Comparison of ENCODE assay signal across 13 cellular contexts in the genomic region with DNA sequence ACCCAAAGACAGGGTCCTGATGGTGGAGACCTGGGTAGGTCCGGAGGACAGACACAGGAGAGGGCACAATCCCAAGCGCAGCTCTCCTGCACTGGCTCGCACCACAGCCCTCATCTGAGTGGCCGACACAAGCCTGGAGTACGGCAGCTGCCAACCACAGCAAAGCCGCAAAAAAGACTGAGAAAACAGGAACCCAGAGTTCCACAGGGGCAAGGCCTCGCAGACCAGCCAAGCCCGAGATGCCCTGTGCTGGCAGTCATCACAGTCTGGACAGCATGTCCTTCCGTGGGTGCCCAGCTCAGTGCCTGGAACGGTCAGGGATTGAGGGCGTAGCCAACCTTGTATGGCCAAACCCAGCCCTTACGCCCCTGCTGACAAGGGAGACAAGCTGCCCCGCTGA. TPM values are rescaled to one million over a fixed set of nuclear protein-coding genes. Genes with fewer than 3 reads are reported as not detected.
DNase-seq lines count a peak whose midpoint lies in the region; ATAC-seq and TF ChIP-seq lines count a peak whose summit lies in the region.
"Had no signal": no experiment of that assay in that cellular context is flagged by ENCODE, and none has a peak within 500 bp of the region (broad histone marks: within the 10 kb centered on the region; RNA-seq: fewer than 3 reads in every experiment).

No MANE protein-coding gene starts in this region.

- POLR2A ChIA-PET in CD8-positive, alpha-beta T cell (lab: Charles Lee): interaction anchor here (2.0 kb wide), 1 partner anchor 10 kb away, joined by 7 read pairs; no protein-coding TSS in a partner anchor

- ATAC-seq in CD8-positive, alpha-beta T cell: peak; percentile 24
- ATAC-seq in omental fat pad (ENCODE audit: low FRiP score): peak; percentile 30

- H3K9me3 ChIP-seq in CD8-positive, alpha-beta T cell (ENCODE audit: low read length): no peaks in the 10 kb centered on the region

- intact Hi-C loops in CD8-positive, alpha-beta T cell (cut with DNase I, micrococcal nuclease): no loop called here
- intact Hi-C loops in head of caudate nucleus (cut with DNase I): no loop called here

- no peaks in the 10 kb centered on the region for H3K27me3 ChIP-seq in CD8-positive, alpha-beta T cell (ENCODE audit: insufficient read depth, low read length)

- peaks cover 70% of the 10 kb centered on the region for H3K36me3 Mint-ChIP-seq in CD8-positive, alpha-beta T cell

- no peak for TF ChIP-seq POLR2A in erythroblast (IDR thresholded peaks at IDR 0.05; ENCODE audit: low read length)

- no peak overlapping the region for H3K27ac ChIP-seq in CD8-positive, alpha-beta T cell (ENCODE audit: low read depth, low read length)

- DNase-seq in CD8-positive, alpha-beta T cell: peak in 1 of 7 experiments; percentile 47
- DNase-seq in NOMO-1 treated with DMSO at 0.1 percent for 48 hours (lab: John Stamatoyannopoulos, UW; ENCODE audit: unreplicated experiment): peak; percentile 61
- peak in 25 of 42 donors; percentile 7 to 69 (median 48) for DNase-seq in head of caudate nucleus
- DNase-seq in omental fat pad (ENCODE audit: low spot score): no peak
- DNase-seq in foreskin fibroblast: no peak
- DNase-seq in NCI-H146 (lab: John Stamatoyannopoulos, UW): no peak
- DNase-seq in AG08396 (ENCODE audit: low spot score): no peak
- no peak for DNase-seq in erythroblast (lab: John Stamatoyannopoulos, UW)
- DNase-seq: activated CD4-positive, alpha-beta T cell treated with anti-CD3 and anti-CD28 coated beads, Interleukin-2, amount 50 U/mL, for 4 hours; OCI-M1; trophoblast cell had no signal

- no peaks in the 10 kb centered on the region for H3K9me3 Mint-ChIP-seq in CD8-positive, alpha-beta T cell
- H3K9me3 Mint-ChIP-seq: nephron, T-cell had no signal

- H3K27ac Mint-ChIP-seq in CD8-positive, alpha-beta T cell: peak overlapping the region; percentile 82
- H3K27ac Mint-ChIP-seq: nephron had no signal

- TF ChIP-seq CTCF in CD8-positive, alpha-beta T cell (IDR thresholded peaks at IDR 0.05): no peak
- TF ChIP-seq CTCF in omental fat pad (IDR thresholded peaks at IDR 0.05) (no peak), foreskin fibroblast (IDR thresholded peaks at IDR 0.05; ENCODE audit: low read depth, low read length) (no peak)

- H3K36me3 ChIP-seq in CD8-positive, alpha-beta T cell (ENCODE audit: insufficient read depth, low read length): peaks cover 59% of the 10 kb centered on the region

- no peak overlapping the region for H3K4me3 Mint-ChIP-seq in CD8-positive, alpha-beta T cell
- H3K4me3 Mint-ChIP-seq: nephron, T-cell had no signal

- H3K4me1 ChIP-seq in CD8-positive, alpha-beta T cell (ENCODE audit: insufficient read depth, low read length): peaks cover 33% of the 10 kb centered on the region

- CTCF ChIA-PET in CD8-positive, alpha-beta T cell (lab: Charles Lee): interaction anchor here (1.1 kb wide), 1 partner anchor 9 kb away, joined by 3 read pairs; no protein-coding TSS in a partner anchor

- no peaks in the 10 kb centered on the region for H3K27me3 Mint-ChIP-seq in CD8-positive, alpha-beta T cell (ENCODE audit: low read depth)
- H3K27me3 Mint-ChIP-seq: T-cell had no signal

- H3K4me1 Mint-ChIP-seq in CD8-positive, alpha-beta T cell (ENCODE audit: low read depth): peaks cover 42% of the 10 kb centered on the region

- no peak overlapping the region for H3K4me3 ChIP-seq in CD8-positive, alpha-beta T cell (ENCODE audit: low read depth, low read length)
- H3K4me3 ChIP-seq in foreskin fibroblast (ENCODE audit: low read depth in 1 of 2, low read length in 2 of 2): no peak overlapping the region

RNA-seq across cellular contexts. Expression of gene ZBTB48, which starts 11.4 kb away (rescaled TPM):
- 10 to 100 TPM; 31.9 to 35.0 TPM for total RNA-seq in CD8-positive, alpha-beta T cell
- 10 to 100 TPM in 3 of 4 donors, 1 to 10 TPM in 1; 9.9 to 19.2 (median 13.4) TPM for total RNA-seq in omental fat pad

RNA-seq across cellular contexts. Expression of gene KLHL21, which starts 11.4 kb away (rescaled TPM):
- 10 to 100 TPM; 33.3 to 33.4 TPM for total RNA-seq in CD8-positive, alpha-beta T cell
- total RNA-seq in omental fat pad: 10 to 100 TPM; 48.3 to 98.5 (median 57.0) TPM

RNA-seq across cellular contexts. Expression of gene PHF13, which starts 22.3 kb away (rescaled TPM):
- total RNA-seq in CD8-positive, alpha-beta T cell: 1 to 10 TPM; 3.3 to 3.5 TPM
- total RNA-seq in omental fat pad: 10 to 100 TPM in 3 of 4 donors, 1 to 10 TPM in 1; 8.6 to 15.1 (median 14.7) TPM

RNA-seq across cellular contexts. Expression of gene THAP3, which starts 33.4 kb away (rescaled TPM):
- 10 to 100 TPM; 13.9 to 14.4 TPM for total RNA-seq in CD8-positive, alpha-beta T cell
- total RNA-seq in omental fat pad: 10 to 100 TPM; 11.6 to 35.0 (median 23.2) TPM

RNA-seq across cellular contexts. Expression of gene TAS1R1, which starts 36.1 kb away (rescaled TPM):
- total RNA-seq in CD8-positive, alpha-beta T cell: not detected
- under 1 TPM in 1 of 4 donors, not detected in 3; 0.19 TPM for total RNA-seq in omental fat pad
- total RNA-seq: T-cell had no signal

Comparison
In these comparisons a context has a peak if more than half of its experiments do, and no peak if none do; other contexts are left out.
1. DNase-seq: peak in NOMO-1 treated with DMSO at 0.1 percent for 48 hours (single experiment) and head of caudate nucleus (25 of 42); none in omental fat pad (single experiment), foreskin fibroblast (0 of 2), NCI-H146 (single experiment), AG08396 (single experiment) and erythroblast (0 of 2).